ENCODE assay signal across 20 cellular contexts in genomic region chr15:78630886-78631633, GRCh38. TPM values are rescaled to one million over a fixed set of nuclear protein-coding genes. Genes with fewer than 3 reads are reported as not detected.
DNase-seq lines count a peak whose midpoint lies in the region; ATAC-seq and TF ChIP-seq lines count a peak whose summit lies in the region.
"Had no signal": no experiment of that assay in that cellular context is flagged by ENCODE, and none has a peak within 500 bp of the region (broad histone marks: within the 10 kb centered on the region; RNA-seq: fewer than 3 reads in every experiment).

No MANE protein-coding gene starts in this region.

- no peak overlapping the region for H3K18ac ChIP-seq in mesendoderm (ENCODE audit: low read length)

- H3K9me3 ChIP-seq in upper lobe of right lung = no peaks in the 10 kb centered on the region
- H3K9me3 ChIP-seq: Caco-2 had no signal

- no peak overlapping the region for H2BK15ac ChIP-seq in mesendoderm (replicated peaks; ENCODE audit: low read depth)

- no peak overlapping the region for H3K4ac ChIP-seq in mesendoderm (ENCODE audit: low read depth, low read length)

- H4K8ac ChIP-seq in mesendoderm (ENCODE audit: low read depth, low read length) = no peak overlapping the region

- peaks cover 2% of the 10 kb centered on the region for H3K9me3 Mint-ChIP-seq in activated CD4-positive, alpha-beta memory T cell treated with anti-CD3 and anti-CD28 coated beads, Interleukin-2, amount 10 ng/mL, durations not matched to agents 7 days and 5 days
- peaks cover 9% of the 10 kb centered on the region for H3K9me3 Mint-ChIP-seq in activated CD4-positive, alpha-beta memory T cell treated with anti-CD3 and anti-CD28 coated beads for 36 hours
- H3K9me3 Mint-ChIP-seq in endothelial cell (ENCODE audit: unreplicated experiment) = no peaks in the 10 kb centered on the region
- H3K9me3 Mint-ChIP-seq: CD4-positive, alpha-beta T cell; H9 had no signal

- peak overlapping the region; percentile 48 for H2BK5ac ChIP-seq in mesendoderm (ENCODE audit: low read length)

- H3K27me3 ChIP-seq in mesendoderm (ENCODE audit: insufficient read depth, low read length, poor library complexity) (no peaks in the 10 kb centered on the region), upper lobe of right lung (no peaks in the 10 kb centered on the region)

- H3K4me3 ChIP-seq in mesendoderm (ENCODE audit: low read length) = no peak overlapping the region
- H3K4me3 ChIP-seq in upper lobe of right lung = no peak overlapping the region
- H3K4me3 ChIP-seq: A549 had no signal

- POLR2A ChIA-PET in activated CD4-positive, alpha-beta memory T cell treated with anti-CD3 and anti-CD28 coated beads, Interleukin-2, amount 10 ng/mL, durations not matched to agents 7 days and 5 days (lab: Charles Lee) = no interaction called here
- POLR2A ChIA-PET in activated CD4-positive, alpha-beta memory T cell treated with anti-CD3 and anti-CD28 coated beads for 36 hours (lab: Charles Lee) = no interaction called here

- intact Hi-C loops in activated CD4-positive, alpha-beta memory T cell treated with anti-CD3 and anti-CD28 coated beads for 36 hours (cut with micrococcal nuclease) = no loop called here
- intact Hi-C loops in posterior vena cava (cut with DNase I) (no loop called here), upper lobe of right lung (cut with DNase I) (loop anchor here (10.0 kb wide), 1 partner anchor 74 kb away; no protein-coding TSS in a partner anchor)

- no peak for TF ChIP-seq CTCF in upper lobe of right lung (IDR thresholded peaks at IDR 0.05)
- no peak for TF ChIP-seq CTCF in endothelial cell (IDR thresholded peaks at IDR 0.05; ENCODE audit: unreplicated experiment)

- peaks cover 16% of the 10 kb centered on the region for H3K27me3 Mint-ChIP-seq in activated CD4-positive, alpha-beta memory T cell treated with anti-CD3 and anti-CD28 coated beads, Interleukin-2, amount 10 ng/mL, durations not matched to agents 7 days and 5 days
- peaks cover 17% of the 10 kb centered on the region for H3K27me3 Mint-ChIP-seq in activated CD4-positive, alpha-beta memory T cell treated with anti-CD3 and anti-CD28 coated beads for 36 hours
- H3K27me3 Mint-ChIP-seq in endothelial cell (ENCODE audit: unreplicated experiment) = peaks cover 6% of the 10 kb centered on the region

- no peak overlapping the region for H3K27ac Mint-ChIP-seq in activated CD4-positive, alpha-beta memory T cell treated with anti-CD3 and anti-CD28 coated beads, Interleukin-2, amount 10 ng/mL, durations not matched to agents 7 days and 5 days
- no peak overlapping the region for H3K27ac Mint-ChIP-seq in activated CD4-positive, alpha-beta memory T cell treated with anti-CD3 and anti-CD28 coated beads for 36 hours
- H3K27ac Mint-ChIP-seq in endothelial cell (ENCODE audit: unreplicated experiment) = no peak overlapping the region
- H3K27ac Mint-ChIP-seq: CD4-positive, alpha-beta T cell; H9 had no signal

- H3K4me1 ChIP-seq in mesendoderm (ENCODE audit: control insufficient read depth, low read depth, low read length) (no peaks in the 10 kb centered on the region), upper lobe of right lung (no peaks in the 10 kb centered on the region)
- H3K4me1 ChIP-seq: A549, Caco-2 had no signal

- no peak overlapping the region for H3K4me3 Mint-ChIP-seq in activated CD4-positive, alpha-beta memory T cell treated with anti-CD3 and anti-CD28 coated beads, Interleukin-2, amount 10 ng/mL, durations not matched to agents 7 days and 5 days
- no peak overlapping the region for H3K4me3 Mint-ChIP-seq in activated CD4-positive, alpha-beta memory T cell treated with anti-CD3 and anti-CD28 coated beads for 36 hours
- no peak overlapping the region for H3K4me3 Mint-ChIP-seq in endothelial cell (ENCODE audit: unreplicated experiment)
- H3K4me3 Mint-ChIP-seq: CD4-positive, alpha-beta T cell; H9 had no signal

- no peaks in the 10 kb centered on the region for H3K4me1 Mint-ChIP-seq in activated CD4-positive, alpha-beta memory T cell treated with anti-CD3 and anti-CD28 coated beads, Interleukin-2, amount 10 ng/mL, durations not matched to agents 7 days and 5 days
- no peaks in the 10 kb centered on the region for H3K4me1 Mint-ChIP-seq in activated CD4-positive, alpha-beta memory T cell treated with anti-CD3 and anti-CD28 coated beads for 36 hours (ENCODE audit: low read depth)
- H3K4me1 Mint-ChIP-seq in endothelial cell (ENCODE audit: unreplicated experiment) = no peaks in the 10 kb centered on the region
- H3K4me1 Mint-ChIP-seq: H9 had no signal

- peak overlapping the region; percentile 65 for H2AK5ac ChIP-seq in mesendoderm (ENCODE audit: low read length)

- H3K4me2 ChIP-seq in mesendoderm (ENCODE audit: low read length) = no peak overlapping the region
- H3K4me2 ChIP-seq: A549 had no signal

- CTCF ChIA-PET in activated CD4-positive, alpha-beta memory T cell treated with anti-CD3 and anti-CD28 coated beads, Interleukin-2, amount 10 ng/mL, durations not matched to agents 7 days and 5 days (lab: Charles Lee) = no interaction called here
- CTCF ChIA-PET in activated CD4-positive, alpha-beta memory T cell treated with anti-CD3 and anti-CD28 coated beads for 36 hours (lab: Charles Lee) = interaction anchor here (0.9 to 1.4 kb wide), 3 partner anchors 9 to 79 kb away, joined by 3 to 5 read pairs (median 3); no protein-coding TSS in a partner anchor

- no CpG with 5 or more reads among the region's 9 CpGs for WGBS in mesendoderm (ENCODE audit: extremely low coverage, insufficient coverage, low lambda C conversion rate)

- no peak overlapping the region for H4K5ac ChIP-seq in mesendoderm (ENCODE audit: low read length)

- H3K56ac ChIP-seq in mesendoderm (ENCODE audit: low read length) = peak overlapping the region; percentile 51

- H3K27ac ChIP-seq in mesendoderm (ENCODE audit: low read depth, low read length) (no peak overlapping the region), upper lobe of right lung (no peak overlapping the region)
- H3K27ac ChIP-seq: 22Rv1, A549, C4-2B had no signal

- H3K79me1 ChIP-seq in mesendoderm (ENCODE audit: low read length) = no peaks in the 10 kb centered on the region

- no peak overlapping the region for H3K23ac ChIP-seq in mesendoderm (ENCODE audit: low read length)

- ATAC-seq in upper lobe of right lung (no peak), GM21381 (IDR thresholded peaks at IDR 0.05; ENCODE audit: unreplicated experiment) (no peak)
- ATAC-seq: A549, HepG2 had no signal

- H3K36me3 ChIP-seq in mesendoderm (ENCODE audit: control insufficient read depth, insufficient read depth, low read length) = no peaks in the 10 kb centered on the region
- H3K36me3 ChIP-seq in upper lobe of right lung = no peaks in the 10 kb centered on the region

- H2BK120ac ChIP-seq in mesendoderm (ENCODE audit: low read depth, low read length) = no peak overlapping the region

- H3K36me3 Mint-ChIP-seq in activated CD4-positive, alpha-beta memory T cell treated with anti-CD3 and anti-CD28 coated beads, Interleukin-2, amount 10 ng/mL, durations not matched to agents 7 days and 5 days (ENCODE audit: low read depth) = no peaks in the 10 kb centered on the region
- no peaks in the 10 kb centered on the region for H3K36me3 Mint-ChIP-seq in activated CD4-positive, alpha-beta memory T cell treated with anti-CD3 and anti-CD28 coated beads for 36 hours
- no peaks in the 10 kb centered on the region for H3K36me3 Mint-ChIP-seq in endothelial cell (ENCODE audit: low read depth, unreplicated experiment)

- no peaks in the 10 kb centered on the region for H3K79me2 ChIP-seq in mesendoderm (ENCODE audit: control insufficient read depth, insufficient read depth, low read length)

- no peak overlapping the region for H3K9ac ChIP-seq in mesendoderm (ENCODE audit: low read length)

- peak; percentile 1 for DNase-seq in activated CD4-positive, alpha-beta memory T cell treated with anti-CD3 and anti-CD28 coated beads, Interleukin-2, amount 10 ng/mL, durations not matched to agents 7 days and 5 days
- DNase-seq in activated CD4-positive, alpha-beta memory T cell treated with anti-CD3 and anti-CD28 coated beads for 36 hours = no peak
- peak; percentile 20 for DNase-seq in mesendoderm
- peak; percentile 52 for DNase-seq in posterior vena cava (ENCODE audit: low spot score)
- peak; percentile 31 for DNase-seq in upper lobe of right lung
- DNase-seq in endothelial cell (ENCODE audit: low spot score) = no peak
- no peak for DNase-seq in islet precursor cell
- DNase-seq: AML-193; Caco-2; CD4-positive, alpha-beta T cell; DMS153; DMS79; GDM1; H9 had no signal

RNA-seq across cellular contexts. Expression of gene CHRNB4, which starts 9.9 kb away (rescaled TPM):
- total RNA-seq in activated CD4-positive, alpha-beta memory T cell treated with anti-CD3 and anti-CD28 coated beads, Interleukin-2, amount 10 ng/mL, durations not matched to agents 7 days and 5 days = not detected
- total RNA-seq in activated CD4-positive, alpha-beta memory T cell treated with anti-CD3 and anti-CD28 coated beads for 36 hours = not detected
- polyA plus RNA-seq in mesendoderm (2013, experiment 1 of 2) = 0.45 TPM
- polyA plus RNA-seq in mesendoderm (2013, experiment 2 of 2) = 0.52 TPM
- not detected for total RNA-seq in posterior vena cava
- not detected for total RNA-seq in upper lobe of right lung
- total RNA-seq in endothelial cell (ENCODE audit: unreplicated experiment) = not detected
- total RNA-seq: CD4-positive, alpha-beta T cell; HepG2 had no signal
- polyA plus RNA-seq: BJ, HepG2 had no signal

RNA-seq across cellular contexts. Expression of gene CHRNA3, which starts 10.3 kb away (rescaled TPM):
- not detected for total RNA-seq in activated CD4-positive, alpha-beta memory T cell treated with anti-CD3 and anti-CD28 coated beads, Interleukin-2, amount 10 ng/mL, durations not matched to agents 7 days and 5 days
- not detected for total RNA-seq in activated CD4-positive, alpha-beta memory T cell treated with anti-CD3 and anti-CD28 coated beads for 36 hours
- 0.76 TPM for polyA plus RNA-seq in mesendoderm (2013, experiment 1 of 2)
- 1.0 TPM for polyA plus RNA-seq in mesendoderm (2013, experiment 2 of 2)
- total RNA-seq in posterior vena cava (not detected), upper lobe of right lung (not detected), endothelial cell (ENCODE audit: unreplicated experiment) (0.74 TPM)
- total RNA-seq: Caco-2; CD4-positive, alpha-beta T cell; HepG2 had no signal
- polyA plus RNA-seq: BJ, HepG2 had no signal

Comparison
In these comparisons a context has a peak if more than half of its experiments do, and no peak if none do; other contexts are left out.
1. DNase-seq: peak in activated CD4-positive, alpha-beta memory T cell treated with anti-CD3 and anti-CD28 coated beads, Interleukin-2, amount 10 ng/mL, durations not matched to agents 7 days and 5 days (single experiment), mesendoderm (single experiment), posterior vena cava (single experiment) and upper lobe of right lung (single experiment); none in activated CD4-positive, alpha-beta memory T cell treated with anti-CD3 and anti-CD28 coated beads for 36 hours (single experiment), endothelial cell (single experiment) and islet precursor cell (single experiment).